ENCODE assay signal across 8 cellular contexts in genomic region chr1:27614625-27615344, GRCh38. TPM values are rescaled to one million over a fixed set of nuclear protein-coding genes. Genes with fewer than 3 reads are reported as not detected.
DNase-seq lines count a peak whose midpoint lies in the region; ATAC-seq and TF ChIP-seq lines count a peak whose summit lies in the region.
"Had no signal": no experiment of that assay in that cellular context is flagged by ENCODE, and none has a peak within 500 bp of the region (broad histone marks: within the 10 kb centered on the region; RNA-seq: fewer than 3 reads in every experiment).

No MANE protein-coding gene starts in this region.

- H4K20me1 ChIP-seq in PC-9 (ENCODE audit: insufficient read depth), result no peaks in the 10 kb centered on the region

- H3F3A ChIP-seq in PC-9 (ENCODE audit: insufficient read depth, low read depth), result no peaks in the 10 kb centered on the region

- DNase-seq in ELF-1 (ENCODE audit: low read depth, low spot score) (peak; percentile 48), natural killer cell (no peak), PC-9 (no peak), UCSD-AML1 (lab: John Stamatoyannopoulos, UW; ENCODE audit: unreplicated experiment) (no peak)
- DNase-seq in central memory CD8-positive, alpha-beta T cell (ENCODE audit: low spot score in 2 of 2), result no peak
- DNase-seq: activated T-cell treated with anti-CD3 and anti-CD28 coated beads, Interleukin-2, amount 50 U/mL, for 48 hours; Peyer's patch had no signal

- H3K27me3 Mint-ChIP-seq in central memory CD8-positive, alpha-beta T cell, result no peaks in the 10 kb centered on the region
- H3K27me3 Mint-ChIP-seq in natural killer cell (ENCODE audit: low read depth in 2 of 2), result no peaks in the 10 kb centered on the region

- no TSS peak for BruUV-seq in PC-9 (replicated peaks; lab: Mats Ljungman, UMichigan)

- no peak overlapping the region for H3K4me2 ChIP-seq in PC-9

- H3K9me3 ChIP-seq in PC-9 (ENCODE audit: insufficient read depth, low read depth), result no peaks in the 10 kb centered on the region
- H3K9me3 ChIP-seq: Peyer's patch had no signal

- CTCF ChIA-PET in PC-9 (lab: Charles Lee), result no interaction called here

- H3K79me2 ChIP-seq in PC-9 (ENCODE audit: low read depth), result no peaks in the 10 kb centered on the region

- H3K4me3 Mint-ChIP-seq in central memory CD8-positive, alpha-beta T cell, result no peak overlapping the region
- H3K4me3 Mint-ChIP-seq in natural killer cell, result peak overlapping the region; percentile 52

- no peak overlapping the region for H2AFZ ChIP-seq in PC-9

- H3K4me1 ChIP-seq in PC-9 (replicated peaks; ENCODE audit: insufficient read depth), result no peaks in the 10 kb centered on the region

- H3K27ac ChIP-seq in PC-9, result no peak overlapping the region
- H3K27ac ChIP-seq: Peyer's patch had no signal

- H3K27me3 ChIP-seq in PC-9 (ENCODE audit: insufficient read depth, low read depth), result no peaks in the 10 kb centered on the region; the same call in 1 of the 2 replicates
- H3K27me3 ChIP-seq: Peyer's patch had no signal

- H3K9me3 Mint-ChIP-seq in central memory CD8-positive, alpha-beta T cell, result no peaks in the 10 kb centered on the region
- H3K9me3 Mint-ChIP-seq in natural killer cell, result no peaks in the 10 kb centered on the region

- peaks cover 55% of the 10 kb centered on the region for H3K36me3 Mint-ChIP-seq in central memory CD8-positive, alpha-beta T cell (ENCODE audit: insufficient read depth)
- peaks cover 11% of the 10 kb centered on the region for H3K36me3 Mint-ChIP-seq in natural killer cell

- TF ChIP-seq CTCF in natural killer cell (IDR thresholded peaks at IDR 0.05) (no peak), PC-9 (conservative IDR thresholded peaks at IDR 0.05) (no peak)

- H3K4me3 ChIP-seq in PC-9, result no peak overlapping the region
- H3K4me3 ChIP-seq: Peyer's patch had no signal

- intact Hi-C loops in natural killer cell (cut with micrococcal nuclease), result no loop called here
- intact Hi-C loops in PC-9 (cut with micrococcal nuclease; ENCODE audit: unreplicated experiment), result no loop called here

- POLR2A ChIA-PET in PC-9 (lab: Charles Lee; ENCODE audit: unreplicated experiment), result interaction anchor here (0.6 kb wide), 1 partner anchor 57 kb away, joined by 3 read pairs; no protein-coding TSS in a partner anchor

- no peak for ATAC-seq in central memory CD8-positive, alpha-beta T cell (replicated peaks; ENCODE audit: extremely low read depth, poor library complexity, severe bottlenecking)
- ATAC-seq in natural killer cell (no peak), GM21526 (IDR thresholded peaks at IDR 0.05; ENCODE audit: low FRiP score, unreplicated experiment) (no peak)

- no peaks in the 10 kb centered on the region for H3K9me2 ChIP-seq in PC-9 (ENCODE audit: insufficient read depth)

- H3K36me3 ChIP-seq in PC-9 (ENCODE audit: low read depth), result no peaks in the 10 kb centered on the region
- H3K36me3 ChIP-seq: Peyer's patch had no signal

- H3K4me1 Mint-ChIP-seq in central memory CD8-positive, alpha-beta T cell, result peaks cover 50% of the 10 kb centered on the region
- peaks cover 57 to 74% of the 10 kb centered on the region in 2 donors for H3K4me1 Mint-ChIP-seq in natural killer cell

- peak overlapping the region; percentile 82 for H3K27ac Mint-ChIP-seq in central memory CD8-positive, alpha-beta T cell (ENCODE audit: low read depth)
- peak overlapping the region in 1 of 2 donors; percentile 82 for H3K27ac Mint-ChIP-seq in natural killer cell

RNA-seq across cellular contexts. Expression of gene AHDC1, which starts 10.8 kb away (rescaled TPM):
- total RNA-seq in natural killer cell (10 to 100 TPM; 39.6 to 67.0 (median 47.0) TPM), PC-9 (2021) (45.9 and 48.8 TPM in 2 replicates)

RNA-seq across cellular contexts. Expression of gene FGR, which starts 20.2 kb away (rescaled TPM):
- total RNA-seq in natural killer cell, result 100 to 1,000 TPM; 353 to 452 (median 362) TPM
- total RNA-seq in PC-9 (2021), result not detected in 2 replicates

RNA-seq across cellular contexts. Expression of gene IFI6, which starts 57.2 kb away (rescaled TPM):
- total RNA-seq in natural killer cell (10 to 100 TPM; 26.7 to 36.0 (median 34.8) TPM), PC-9 (2021) (8.6 and 16.4 TPM in 2 replicates)

Comparison
In these comparisons a context has a peak if more than half of its experiments do, and no peak if none do; other contexts are left out.
1. RNA of gene FGR, which starts 20.2 kb away (total RNA-seq): 353 to 452 TPM in natural killer cell; not detected in PC-9; every median in the first group is over 100 times any median in the second.